ENCODE assay signal across 9 cellular contexts in genomic region chr1:36984675-36985074, GRCh38. TPM values are rescaled to one million over a fixed set of nuclear protein-coding genes. Genes with fewer than 3 reads are reported as not detected.
"Had no signal": no experiment of that assay in that cellular context is flagged by ENCODE, and none has a peak within 500 bp of the region (broad histone marks: within the 10 kb centered on the region; RNA-seq: fewer than 3 reads in every experiment).

No MANE protein-coding gene starts in this region.

- FAIRE-seq: HTR-8/SVneo had no signal

- H3K4me2 ChIP-seq: GM23338 had no signal

- H3K4me3 ChIP-seq: GM23338, HAP-1 had no signal

- H3K27ac Mint-ChIP-seq: GM23338, HFFc6, IgD-negative memory B cell had no signal

- H2AFZ ChIP-seq: GM23338 had no signal

- DNase-seq: H7, HFFc6 had no signal

- H3K9me3 Mint-ChIP-seq: GM23338, IgD-negative memory B cell had no signal

- H3K9me3 ChIP-seq: HAP-1 had no signal

- H3K4me3 Mint-ChIP-seq: GM23338, HFFc6, IgD-negative memory B cell had no signal

- ATAC-seq: GM23338, HCT116 had no signal

- H3K36me3 ChIP-seq: HAP-1 had no signal

- H3K4me1 ChIP-seq: HAP-1 had no signal

RNA-seq across cellular contexts. Expression of gene GRIK3, which starts 49.6 kb away (rescaled TPM):
- total RNA-seq: H4, HFFc6, HT-29 had no signal
